18 cellular contexts compared by ENCODE assay signal in the genomic region with DNA sequence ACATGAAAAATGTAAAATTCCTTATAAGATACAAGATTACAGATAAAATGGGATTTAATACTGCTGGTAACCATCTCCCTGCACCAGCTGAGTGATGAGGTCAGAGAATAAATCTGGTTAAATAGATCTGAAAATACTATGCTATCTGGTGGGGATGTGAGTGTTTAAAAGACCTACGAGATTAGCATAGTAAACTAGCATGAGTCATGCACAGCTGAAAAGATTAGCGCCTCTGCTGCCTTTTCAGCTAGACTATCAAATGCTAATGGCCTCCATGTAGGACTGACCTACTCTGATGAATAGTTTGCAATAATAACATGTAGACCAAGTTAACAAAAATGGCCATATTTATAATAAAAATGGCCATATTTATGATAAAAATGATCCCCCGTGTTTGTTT.
"Had no signal": no experiment of that assay in that cellular context is flagged by ENCODE, and none has a peak within 500 bp of the region (broad histone marks: within the 10 kb centered on the region; RNA-seq: fewer than 3 reads in every experiment).

No MANE protein-coding gene starts in this region.

- H3K36me3 ChIP-seq: heart left ventricle, left ventricle myocardium inferior, pancreas, stomach, thoracic aorta had no signal

- FAIRE-seq: keratinocyte, pancreas had no signal

- ATAC-seq: activated CD4-positive, CD25-positive, alpha-beta regulatory T cell treated with anti-CD3 and anti-CD28 coated beads, Interleukin-2, amount 50 U/mL, for 24 hours; activated CD8-positive, alpha-beta memory T cell treated with anti-CD3 and anti-CD28 coated beads, Interleukin-2, amount 10 ng/mL, durations not matched to agents 7 days and 5 days; activated T-cell treated with anti-CD3 and anti-CD28 coated beads, Interleukin-2, amount 50 U/mL, for 4 hours; pancreas had no signal

- H3K4me1 ChIP-seq: heart left ventricle, left ventricle myocardium inferior, pancreas, stomach had no signal

- H3K4me3 ChIP-seq: heart left ventricle, left ventricle myocardium inferior, pancreas, stomach, thoracic aorta had no signal

- H3K9me3 ChIP-seq: pancreas, thoracic aorta had no signal

- H3K27me3 ChIP-seq: heart left ventricle, pancreas, stomach had no signal

- H3K27ac ChIP-seq: heart left ventricle, left ventricle myocardium inferior, pancreas, stomach, thoracic aorta had no signal

- DNase-seq: activated CD8-positive, alpha-beta memory T cell treated with anti-CD3 and anti-CD28 coated beads, Interleukin-2, amount 10 ng/mL, durations not matched to agents 7 days and 5 days; activated gamma-delta T cell treated with Interleukin-2 at 50 U/mL for 16 hours; activated naive CD8-positive, alpha-beta T cell treated with anti-CD3 and anti-CD28 coated beads for 36 hours; activated T-cell treated with anti-CD3 and anti-CD28 coated beads, Interleukin-2, amount 50 U/mL, for 4 hours; anterior cingulate cortex; central memory CD4-positive, alpha-beta T cell; cortex of kidney; effector CD8-positive, alpha-beta T cell; foreskin melanocyte; heart left ventricle; left ventricle myocardium inferior; mesenchymal stem cell; pancreas; stimulated activated CD4-positive, alpha-beta T cell treated with anti-CD3 and anti-CD28 coated beads, Interleukin-4, amount 100 ng/mL, for 4 hours; stomach had no signal
